17 cellular contexts compared by ENCODE assay signal in genomic region chr16:68365167-68365817, GRCh38. TPM values are rescaled to one million over a fixed set of nuclear protein-coding genes. Genes with fewer than 3 reads are reported as not detected.
DNase-seq lines count a peak whose midpoint lies in the region; ATAC-seq, FAIRE-seq and TF ChIP-seq lines count a peak whose summit lies in the region.
"Had no signal": no experiment of that assay in that cellular context is flagged by ENCODE, and none has a peak within 500 bp of the region (broad histone marks: within the 10 kb centered on the region; RNA-seq: fewer than 3 reads in every experiment).

No MANE protein-coding gene starts in this region.

- H3K79me2 ChIP-seq in H9 (ENCODE audit: insufficient read depth, low read length) (no peaks in the 10 kb centered on the region), K562 (ENCODE audit: control insufficient read depth, insufficient read depth, low read length) (no peaks in the 10 kb centered on the region)

- H3K36me3 Mint-ChIP-seq in H9 (ENCODE audit: insufficient read depth in 1 of 3, low read depth in 3 of 3) = peaks cover 0 to 5% (median 4%) of the 10 kb centered on the region in 3 experiments; a peak in 2 of 7 replicates
- H3K36me3 Mint-ChIP-seq in nephron progenitor cell (ENCODE audit: low read depth) = no peaks in the 10 kb centered on the region
- H3K36me3 Mint-ChIP-seq in T-helper 2 cell treated with Interferon-gamma antibody and Interleukin-4, amounts not matched to agents 5 μg/mL and 100 μg/mL, for 36 hours (ENCODE audit: low read depth) = peaks cover 6% of the 10 kb centered on the region
- peaks cover 1% of the 10 kb centered on the region for H3K36me3 Mint-ChIP-seq in mesothelial cell of epicardium
- no peaks in the 10 kb centered on the region for H3K36me3 Mint-ChIP-seq in activated naive CD4-positive, alpha-beta T cell treated with anti-CD3 and anti-CD28 coated beads, Interleukin-2, amount 50 U/mL, for 72 hours

- H4K91ac ChIP-seq in H9 (ENCODE audit: insufficient read length, low read depth, low read length) = no peak overlapping the region

- no TSS peak for BruUV-seq in K562 (replicated peaks; lab: Mats Ljungman, UMichigan)

- H3K27ac Mint-ChIP-seq in H9 (peak overlapping the region in 1 of 3 experiments; percentile 39; a peak in 1 of 7 replicates), nephron progenitor cell (peak overlapping the region; percentile 85), mesothelial cell of epicardium (no peak overlapping the region)
- H3K27ac Mint-ChIP-seq in T-helper 2 cell treated with Interferon-gamma antibody and Interleukin-4, amounts not matched to agents 5 μg/mL and 100 μg/mL, for 36 hours = no peak overlapping the region
- H3K27ac Mint-ChIP-seq in activated naive CD4-positive, alpha-beta T cell treated with anti-CD3 and anti-CD28 coated beads, Interleukin-2, amount 50 U/mL, for 72 hours = no peak overlapping the region

- POLR2A ChIA-PET in K562 (lab: Yijun Ruan, JAX) = interaction anchor here (0.6 to 1.6 kb wide), 3 partner anchors 9 to 693 kb away, joined by 3 to 6 read pairs (median 5); no protein-coding TSS in a partner anchor

- TF ChIP-seq CTCF in H9 (conservative IDR thresholded peaks at IDR 0.05) (no peak), K562 (IDR thresholded peaks at IDR 0.05 in 2 of 3, conservative IDR thresholded peaks at IDR 0.05 in 1 of 3; ENCODE audit: insufficient read depth in 2 of 3, low read depth in 1 of 3, low read length in 3 of 3) (no peak), nephron progenitor cell (IDR thresholded peaks at IDR 0.05) (no peak), mesothelial cell of epicardium (IDR thresholded peaks at IDR 0.05; ENCODE audit: unreplicated experiment) (no peak), kidney (IDR thresholded peaks at IDR 0.05; ENCODE audit: borderline replicate concordance, extremely low read depth, insufficient read depth) (no peak)

- no peak overlapping the region for H2BK5ac ChIP-seq in H9 (ENCODE audit: insufficient read length, low read length)

- H3K9me1 ChIP-seq in K562 (ENCODE audit: control insufficient read depth, insufficient read depth, low read length) = no peaks in the 10 kb centered on the region

- H3K14ac ChIP-seq in H9 (ENCODE audit: insufficient read depth, low read length) = peak overlapping the region; percentile 13; the same call in 1 of the 2 replicates

- no peak overlapping the region for H2BK15ac ChIP-seq in H9 (ENCODE audit: low read depth, low read length)

- no peak for TF ChIP-seq EP300 in K562 (IDR thresholded peaks at IDR 0.05; ENCODE audit: low read length)

- no peak overlapping the region for H3K23ac ChIP-seq in H9 (ENCODE audit: insufficient read length, low read depth, low read length)

- H3K27ac ChIP-seq in BLaER1 (peak overlapping the region; percentile 5; the same call in 1 of the 2 replicates), H9 (ENCODE audit: insufficient read length, low read depth, low read length) (no peak overlapping the region), K562 (ENCODE audit: extremely low read depth, low read depth, low read length) (no peak overlapping the region), kidney (ENCODE audit: low read depth in 2 of 2, low read length in 2 of 2) (no peak overlapping the region)
- H3K27ac ChIP-seq: ascending aorta, esophagus squamous epithelium, KMS-11, tibial artery had no signal

- H3K4me1 ChIP-seq in BLaER1 = peaks cover 95% of the 10 kb centered on the region
- no peaks in the 10 kb centered on the region for H3K4me1 ChIP-seq in H9 (ENCODE audit: insufficient read depth, low read length)
- H3K4me1 ChIP-seq in K562 (replicated peaks in 1 of 2; ENCODE audit: control insufficient read depth in 2 of 2, insufficient read depth in 2 of 2, low read length in 2 of 2) = peaks cover 9 to 54% of the 10 kb centered on the region in 2 experiments; a peak in 3 of 5 replicates
- H3K4me1 ChIP-seq in kidney (ENCODE audit: control insufficient read depth in 1 of 2, insufficient read depth in 1 of 2, low read depth in 1 of 2, low read length in 2 of 2) = peaks cover 0 to 7% of the 10 kb centered on the region in 2 donors
- H3K4me1 ChIP-seq: ascending aorta, tibial artery had no signal

- WGBS in H9 (ENCODE audit: extremely low coverage, insufficient read length, low lambda C conversion rate) = no CpG with 5 or more reads among the region's 18 CpGs
- WGBS in K562 (ENCODE audit: insufficient coverage, low coverage, missing lambda C conversion rate) = 16% methylated on average over 18 of the region's 18 CpGs

- no peak for TF ChIP-seq RAD21 in K562 (CRISPR knock-in tag; conservative IDR thresholded peaks at IDR 0.05 in 1 of 2, IDR thresholded peaks at IDR 0.05 in 1 of 2)

- no peaks in the 10 kb centered on the region for H3K23me2 ChIP-seq in H9 (ENCODE audit: insufficient read length, low read depth, low read length, poor library complexity, severe bottlenecking)

- H3K79me1 ChIP-seq in H9 (ENCODE audit: insufficient read depth, low read depth, low read length, poor library complexity, severe bottlenecking) = no peaks in the 10 kb centered on the region

- no peak overlapping the region for H2BK12ac ChIP-seq in H9 (ENCODE audit: insufficient read length, low read depth, low read length)

- no peak overlapping the region for H3K4ac ChIP-seq in H9 (ENCODE audit: low read depth, low read length)

- CTCF ChIA-PET in K562 (lab: Yijun Ruan, JAX; ENCODE audit: low intra/inter-chr PET ratio) = no interaction called here

- H3K36me3 ChIP-seq in BLaER1 = no peaks in the 10 kb centered on the region
- H3K36me3 ChIP-seq in K562 (ENCODE audit: control insufficient read depth, insufficient read depth, low read length) = no peaks in the 10 kb centered on the region
- no peaks in the 10 kb centered on the region for H3K36me3 ChIP-seq in kidney (ENCODE audit: control insufficient read depth in 1 of 2, insufficient read depth in 2 of 2, low read length in 2 of 2)
- H3K36me3 ChIP-seq: ascending aorta, esophagus squamous epithelium had no signal

- peaks cover 75% of the 10 kb centered on the region for H4K20me1 ChIP-seq in BLaER1
- H4K20me1 ChIP-seq in H9 (ENCODE audit: control insufficient read depth, insufficient read depth, insufficient read length) = no peaks in the 10 kb centered on the region
- H4K20me1 ChIP-seq in K562 (replicated peaks; ENCODE audit: control insufficient read depth, insufficient read depth, low read length) = peaks cover 11% of the 10 kb centered on the region

- H3K9me3 ChIP-seq in BLaER1 (no peaks in the 10 kb centered on the region), H9 (ENCODE audit: control insufficient read depth, low read depth, low read length) (no peaks in the 10 kb centered on the region), K562 (replicated peaks; ENCODE audit: control insufficient read depth, insufficient read depth, low read depth, low read length) (no peaks in the 10 kb centered on the region), kidney (ENCODE audit: control insufficient read depth in 1 of 2, low read length in 2 of 2) (no peaks in the 10 kb centered on the region)
- H3K9me3 ChIP-seq: ascending aorta, esophagus squamous epithelium, tibial artery had no signal

- H2AFZ ChIP-seq in H9 (ENCODE audit: low read length) = no peak overlapping the region
- no peak overlapping the region for H2AFZ ChIP-seq in K562 (ENCODE audit: low read depth, low read length)

- H2BK20ac ChIP-seq in H9 (ENCODE audit: low read depth, low read length, poor library complexity, severe bottlenecking) = no peak overlapping the region

- H3K9ac ChIP-seq in BLaER1 (no peak overlapping the region), H9 (ENCODE audit: extremely low read depth, insufficient read length, low read length) (no peak overlapping the region), K562 (ENCODE audit: insufficient read depth in 1 of 2, low read depth in 2 of 2, low read length in 2 of 2) (peak overlapping the region in 1 of 2 experiments; percentile 61; a peak in 2 of 4 replicates), kidney (ENCODE audit: low read length in 2 of 2) (no peak overlapping the region)
- H3K9ac ChIP-seq: KMS-11 had no signal

- H3K4me3 Mint-ChIP-seq in H9 = no peak overlapping the region
- peak overlapping the region; percentile 48 for H3K4me3 Mint-ChIP-seq in nephron progenitor cell
- H3K4me3 Mint-ChIP-seq in T-helper 2 cell treated with Interferon-gamma antibody and Interleukin-4, amounts not matched to agents 5 μg/mL and 100 μg/mL, for 36 hours = no peak overlapping the region
- no peak overlapping the region for H3K4me3 Mint-ChIP-seq in mesothelial cell of epicardium
- H3K4me3 Mint-ChIP-seq: nephron had no signal

- H4K5ac ChIP-seq in H9 (ENCODE audit: insufficient read length, low read depth, low read length) = no peak overlapping the region

- FAIRE-seq in K562 (lab: Jason Lieb, UNC) (no peak), kidney (lab: Jason Lieb, UNC) (no peak)

- intact Hi-C loops in K562 (cut with micrococcal nuclease) (no loop called here), kidney (cut with DNase I) (no loop called here)

- H3K4me1 Mint-ChIP-seq in H9 (peaks cover 25 to 51% of the 10 kb centered on the region in 2 experiments), nephron progenitor cell (peaks cover 78% of the 10 kb centered on the region), mesothelial cell of epicardium (peaks cover 30% of the 10 kb centered on the region)
- peaks cover 28% of the 10 kb centered on the region for H3K4me1 Mint-ChIP-seq in T-helper 2 cell treated with Interferon-gamma antibody and Interleukin-4, amounts not matched to agents 5 μg/mL and 100 μg/mL, for 36 hours (ENCODE audit: low read depth)

- H2BK120ac ChIP-seq in H9 (ENCODE audit: low read depth, low read length, poor library complexity, severe bottlenecking) = no peak overlapping the region

- no peak overlapping the region for H3K18ac ChIP-seq in H9 (ENCODE audit: insufficient read length, low read depth, low read length)

- in situ Hi-C loops in K562 (cut with MboI) = no loop called here

- H4K8ac ChIP-seq in H9 (replicated peaks; ENCODE audit: insufficient read length, low read depth, low read length) = no peak overlapping the region

- H3K27me3 Mint-ChIP-seq in H9 (ENCODE audit: low read depth) = peaks cover 6% of the 10 kb centered on the region
- H3K27me3 Mint-ChIP-seq in nephron progenitor cell (ENCODE audit: low read depth, poor library complexity) = peaks cover 2% of the 10 kb centered on the region
- peaks cover 27% of the 10 kb centered on the region for H3K27me3 Mint-ChIP-seq in T-helper 2 cell treated with Interferon-gamma antibody and Interleukin-4, amounts not matched to agents 5 μg/mL and 100 μg/mL, for 36 hours (ENCODE audit: low read depth)
- no peaks in the 10 kb centered on the region for H3K27me3 Mint-ChIP-seq in mesothelial cell of epicardium (ENCODE audit: low read depth)

- H2AK5ac ChIP-seq in H9 (ENCODE audit: insufficient read length, low read length) = no peak overlapping the region

- TF ChIP-seq POLR2A in K562 (conservative IDR thresholded peaks at IDR 0.05) = no peak

- H3K4me3 ChIP-seq in BLaER1 = no peak overlapping the region
- no peak overlapping the region for H3K4me3 ChIP-seq in K562
- H3K4me3 ChIP-seq in kidney (ENCODE audit: low read length in 2 of 2) = no peak overlapping the region
- H3K4me3 ChIP-seq: ascending aorta, esophagus squamous epithelium, tibial artery had no signal

- no peak for DNase-seq in H9
- DNase-seq in K562 (ENCODE audit: extremely low read depth in 1 of 4, low spot score in 3 of 4) = no peak
- no peak for DNase-seq in nephron progenitor cell
- no peak for DNase-seq in T-helper 2 cell treated with Interferon-gamma antibody and Interleukin-4, amounts not matched to agents 5 μg/mL and 100 μg/mL, for 36 hours (ENCODE audit: low spot score)
- DNase-seq in mesothelial cell of epicardium (ENCODE audit: low spot score in 2 of 2, unreplicated experiment in 2 of 2) = no peak
- no peak for DNase-seq in kidney
- DNase-seq in activated naive CD4-positive, alpha-beta T cell treated with anti-CD3 and anti-CD28 coated beads, Interleukin-2, amount 50 U/mL, for 72 hours (ENCODE audit: low spot score in 2 of 2) = no peak
- DNase-seq: dermis blood vessel endothelial cell; esophagus squamous epithelium; NCI-H1436 treated with DMSO at 0.1 percent for 48 hours; NCI-H446 treated with DMSO at 0.1 percent for 48 hours; stimulated activated CD4-positive, alpha-beta T cell treated with anti-CD3 and anti-CD28 coated beads, Interleukin-4, amount 100 ng/mL, for 1 hour had no signal

- no peaks in the 10 kb centered on the region for H3K9me3 Mint-ChIP-seq in H9
- no peaks in the 10 kb centered on the region for H3K9me3 Mint-ChIP-seq in nephron progenitor cell
- H3K9me3 Mint-ChIP-seq in T-helper 2 cell treated with Interferon-gamma antibody and Interleukin-4, amounts not matched to agents 5 μg/mL and 100 μg/mL, for 36 hours = no peaks in the 10 kb centered on the region
- no peaks in the 10 kb centered on the region for H3K9me3 Mint-ChIP-seq in mesothelial cell of epicardium
- no peaks in the 10 kb centered on the region for H3K9me3 Mint-ChIP-seq in activated naive CD4-positive, alpha-beta T cell treated with anti-CD3 and anti-CD28 coated beads, Interleukin-2, amount 50 U/mL, for 72 hours
- H3K9me3 Mint-ChIP-seq: nephron had no signal

- H3K56ac ChIP-seq in H9 (ENCODE audit: insufficient read length, low read depth, low read length) = no peak overlapping the region

- no peak overlapping the region for H3T11ph ChIP-seq in H9 (ENCODE audit: low read length)

- peaks cover 7% of the 10 kb centered on the region for H3K27me3 ChIP-seq in BLaER1
- no peaks in the 10 kb centered on the region for H3K27me3 ChIP-seq in H9 (ENCODE audit: insufficient read depth, low read length)
- H3K27me3 ChIP-seq in K562 (ENCODE audit: control insufficient read depth in 2 of 2, insufficient read depth in 2 of 2, low read length in 2 of 2) = peaks cover 7 to 26% of the 10 kb centered on the region in 2 experiments; a peak in 4 of 5 replicates
- H3K27me3 ChIP-seq: ascending aorta had no signal

- H3K4me2 ChIP-seq in BLaER1 (peak overlapping the region; percentile 96), H9 (ENCODE audit: insufficient read depth, insufficient read length, low read length) (no peak overlapping the region), K562 (ENCODE audit: insufficient read depth, low read length) (no peak overlapping the region)
- H3K4me2 ChIP-seq: KMS-11 had no signal

- ATAC-seq in K562 = no peak
- ATAC-seq in activated naive CD4-positive, alpha-beta T cell treated with anti-CD3 and anti-CD28 coated beads, Interleukin-2, amount 50 U/mL, for 72 hours = no peak

RNA-seq across cellular contexts. Expression of gene PRMT7, which starts 54.5 kb away (rescaled TPM):
- total RNA-seq in H9 (2021) (56.6 and 57.8 TPM in 2 replicates), K562 (2014; rRNA removed) (78.3 and 90.2 TPM in 2 replicates), K562 (2014; rRNA removed; fragmentation: Illumina TruSeq; extraction: Trizol) (48.0 and 56.7 TPM in 2 replicates), K562 (2015; rRNA removed; fragmentation: Illumina TruSeq; extraction: Trizol) (69.7 and 73.1 TPM in 2 replicates), K562 (2021) (78.6 and 79.4 TPM in 2 replicates), mesothelial cell of epicardium (69.7 to 77.9 TPM (median 71.8 TPM) in 3 replicates), kidney (33.7 TPM)
- total RNA-seq in K562 (2011; cell fraction: chromatin; rRNA removed; ENCODE audit: low replicate concordance) = 222 and 419 TPM in 2 replicates
- 230 and 239 TPM in 2 replicates for total RNA-seq in K562 (2011; cell fraction: nucleolus; rRNA removed)
- total RNA-seq in K562 (2011; cell fraction: nucleoplasm; rRNA removed) = 180 and 199 TPM in 2 replicates
- polyA plus RNA-seq in K562 (2011; rRNA removed) (69.9 and 74.1 TPM in 2 replicates), K562 (2014; fragmentation: Illumina TruSeq; extraction: Trizol) (66.6 and 85.9 TPM in 2 replicates), K562 (2014; fragmentation: Nextera tagmentation; extraction: Ambion mirVana) (10 to 100 TPM in 1 of 2 experiments, 1 to 10 TPM in 1; 6.4 to 12.6 TPM), K562 (2014; rRNA removed) (83.7 and 88.8 TPM in 2 replicates), kidney (ENCODE audit: insufficient read depth, low read depth, low replicate concordance) (20.4 TPM)
- 63.9 and 89.3 TPM in 2 replicates for polyA plus RNA-seq in K562 (2011; cell fraction: cytosol; rRNA removed)
- 335 and 470 TPM in 2 replicates for polyA plus RNA-seq in K562 (2011; cell fraction: nucleus; rRNA removed)
- 59.7 and 71.7 TPM in 2 replicates for polyA plus RNA-seq in K562 (2012)
- 70.0 and 109 TPM in 2 replicates for polyA minus RNA-seq in K562 (2011; rRNA and poly(A)+ RNA removed)
- 49.6 and 60.8 TPM in 2 replicates for polyA minus RNA-seq in K562 (2011; cell fraction: cytosol; rRNA and poly(A)+ RNA removed)
- polyA minus RNA-seq in K562 (2011; cell fraction: nucleus; rRNA and poly(A)+ RNA removed) = 92.9 and 103 TPM in 2 replicates
- total RNA-seq in activated naive CD4-positive, alpha-beta T cell treated with anti-CD3 and anti-CD28 coated beads, Interleukin-2, amount 50 U/mL, for 72 hours = 10 to 100 TPM; 33.7 to 80.2 TPM

RNA-seq across cellular contexts. Expression of gene SLC7A6OS, which starts 54.5 kb away (rescaled TPM):
- total RNA-seq in H9 (2021) = 21.1 and 24.5 TPM in 2 replicates
- total RNA-seq in K562 (2011; cell fraction: chromatin; rRNA removed; ENCODE audit: low replicate concordance) = 26.2 and 38.5 TPM in 2 replicates
- total RNA-seq in K562 (2011; cell fraction: nucleolus; rRNA removed) = 20.0 and 22.3 TPM in 2 replicates
- 30.6 and 38.6 TPM in 2 replicates for total RNA-seq in K562 (2011; cell fraction: nucleoplasm; rRNA removed)
- total RNA-seq in K562 (2014; rRNA removed) = 16.5 and 18.7 TPM in 2 replicates
- total RNA-seq in K562 (2014; rRNA removed; fragmentation: Illumina TruSeq; extraction: Trizol) = 17.6 and 17.8 TPM in 2 replicates
- total RNA-seq in K562 (2015; rRNA removed; fragmentation: Illumina TruSeq; extraction: Trizol) = 21.1 and 23.6 TPM in 2 replicates
- 22.1 and 24.3 TPM in 2 replicates for total RNA-seq in K562 (2021)
- polyA plus RNA-seq in K562 (2011; rRNA removed) = 14.0 and 17.2 TPM in 2 replicates
- polyA plus RNA-seq in K562 (2011; cell fraction: cytosol; rRNA removed) = 7.5 and 8.8 TPM in 2 replicates
- 27.5 and 29.9 TPM in 2 replicates for polyA plus RNA-seq in K562 (2011; cell fraction: nucleus; rRNA removed)
- polyA plus RNA-seq in K562 (2012) = 11.1 and 12.5 TPM in 2 replicates
- 16.6 and 18.7 TPM in 2 replicates for polyA plus RNA-seq in K562 (2014; fragmentation: Illumina TruSeq; extraction: Trizol)
- 1 to 10 TPM; 2.7 to 4.5 TPM for polyA plus RNA-seq in K562 (2014; fragmentation: Nextera tagmentation; extraction: Ambion mirVana)
- polyA plus RNA-seq in K562 (2014; rRNA removed) = 15.5 and 25.3 TPM in 2 replicates
- 16.2 and 16.7 TPM in 2 replicates for polyA minus RNA-seq in K562 (2011; rRNA and poly(A)+ RNA removed)
- polyA minus RNA-seq in K562 (2011; cell fraction: cytosol; rRNA and poly(A)+ RNA removed) = 4.7 and 6.0 TPM in 2 replicates
- 12.8 and 18.1 TPM in 2 replicates for polyA minus RNA-seq in K562 (2011; cell fraction: nucleus; rRNA and poly(A)+ RNA removed)
- total RNA-seq in mesothelial cell of epicardium = 20.4 to 23.3 TPM (median 22.7 TPM) in 3 replicates
- total RNA-seq in kidney = 20.3 TPM
- 9.2 TPM for polyA plus RNA-seq in kidney (ENCODE audit: insufficient read depth, low read depth, low replicate concordance)
- 10 to 100 TPM; 21.4 to 29.6 TPM for total RNA-seq in activated naive CD4-positive, alpha-beta T cell treated with anti-CD3 and anti-CD28 coated beads, Interleukin-2, amount 50 U/mL, for 72 hours
